16 cellular contexts compared by ENCODE assay signal in the genomic region with DNA sequence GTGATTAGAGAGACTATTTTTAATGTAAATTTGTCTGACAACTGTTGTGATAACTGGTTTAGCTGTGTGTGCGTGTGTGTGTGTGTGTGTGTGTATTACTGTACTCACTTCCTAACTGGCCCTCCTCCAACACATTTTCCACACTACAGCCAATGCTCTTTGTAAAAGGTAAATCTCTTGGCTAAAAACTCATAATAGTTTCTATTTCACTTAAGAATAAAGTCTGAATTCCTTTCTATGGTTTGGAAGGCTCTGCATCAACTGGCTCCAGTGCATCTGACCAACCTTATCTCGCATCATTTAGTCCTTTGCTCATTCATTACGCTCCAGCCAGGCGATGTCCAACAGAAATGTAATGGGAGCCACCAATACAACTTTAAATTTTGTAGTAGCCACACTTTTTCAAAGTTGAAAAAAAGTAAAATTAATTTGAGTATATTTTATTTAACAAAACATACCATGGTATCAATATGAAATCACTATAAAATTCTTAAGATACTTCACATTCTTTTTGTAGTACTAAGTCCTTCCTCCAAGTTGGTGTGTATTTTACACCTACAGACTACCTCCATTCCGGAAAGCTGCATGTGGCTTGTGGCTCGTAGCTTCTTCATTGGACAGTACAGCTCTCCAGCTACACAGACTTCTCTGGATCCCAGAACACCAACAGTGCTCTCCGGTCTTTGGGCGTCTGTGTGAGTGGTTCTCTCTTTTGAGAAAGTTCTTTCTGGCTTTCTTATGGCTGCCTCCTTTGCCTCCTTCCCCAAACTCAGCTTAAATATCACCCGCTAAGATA.
DNase-seq lines count a peak whose midpoint lies in the region; ATAC-seq, FAIRE-seq and TF ChIP-seq lines count a peak whose summit lies in the region.
"Had no signal": no experiment of that assay in that cellular context is flagged by ENCODE, and none has a peak within 500 bp of the region (broad histone marks: within the 10 kb centered on the region; RNA-seq: fewer than 3 reads in every experiment).

No MANE protein-coding gene starts in this region.

- H2AFZ ChIP-seq in H1 (ENCODE audit: low read length): no peak overlapping the region

- no peaks in the 10 kb centered on the region for H3K4me1 Mint-ChIP-seq in activated CD8-positive, alpha-beta memory T cell treated with anti-CD3 and anti-CD28 coated beads, Interleukin-2, amount 10 ng/mL, durations not matched to agents 7 days and 5 days

- TF ChIP-seq EP300 in H1 (IDR thresholded peaks at IDR 0.05; ENCODE audit: borderline replicate concordance in 1 of 2, low read depth in 2 of 2, low read length in 2 of 2): no peak

- DNase-seq in EH (ENCODE audit: low read depth) (peak; percentile 56), M059J (ENCODE audit: low read depth) (peak; percentile 54), H1 (ENCODE audit: low read depth in 1 of 2, low spot score in 2 of 2) (no peak), mucosa of gallbladder (ENCODE audit: low spot score) (peak; percentile 34), Ammon's horn (ENCODE audit: low spot score) (no peak), NCI-H2107 treated with DMSO at 0.1 percent for 48 hours (lab: John Stamatoyannopoulos, UW; ENCODE audit: unreplicated experiment) (no peak)
- no peak for DNase-seq in activated CD8-positive, alpha-beta memory T cell treated with anti-CD3 and anti-CD28 coated beads, Interleukin-2, amount 10 ng/mL, durations not matched to agents 7 days and 5 days
- DNase-seq: activated CD4-positive, alpha-beta T cell treated with anti-CD3 and anti-CD28 coated beads, Interleukin-2, amount 50 U/mL, for 1 hour; Caco-2; cerebellar nuclear complex; foreskin melanocyte; islet precursor cell had no signal

- peaks cover 0 to 3% of the 10 kb centered on the region in 2 experiments for H4K20me1 ChIP-seq in H1 (replicated peaks in 1 of 2; ENCODE audit: control insufficient read depth in 1 of 2, insufficient read depth in 2 of 2, low read length in 2 of 2)

- H3K27me3 Mint-ChIP-seq in activated CD8-positive, alpha-beta memory T cell treated with anti-CD3 and anti-CD28 coated beads, Interleukin-2, amount 10 ng/mL, durations not matched to agents 7 days and 5 days: no peaks in the 10 kb centered on the region
- H3K27me3 Mint-ChIP-seq: natural killer cell treated with Interleukin-12 subunit alpha and Interleukin-12 subunit beta and Interleukin-15 and Interleukin-18, amount 100 ng/mL, for 72 hours had no signal

- H4K8ac ChIP-seq in H1 (ENCODE audit: extremely low read depth, insufficient read depth, low read length): no peak overlapping the region

- H3K18ac ChIP-seq in H1 (ENCODE audit: extremely low read depth, low read length): peak overlapping the region; percentile 73; the same call in 1 of the 2 replicates

- H3K79me1 ChIP-seq in H1 (ENCODE audit: low read depth, low read length): no peaks in the 10 kb centered on the region

- no peak overlapping the region for H4K91ac ChIP-seq in H1 (replicated peaks; ENCODE audit: insufficient read length, low read length)

- no peak overlapping the region; the same call in 1 of the 2 replicates for H2AK5ac ChIP-seq in H1 (ENCODE audit: low read depth, low read length)

- 91% methylated on average over 9 of the region's 9 CpGs; no CpG with 5 or more reads in 1 of the 2 experiments for WGBS in H1 (ENCODE audit: extremely low coverage in 1 of 2, insufficient coverage in 1 of 2, insufficient read length in 1 of 2, insufficient replicate concordance in 2 of 2, low coverage in 1 of 2, low lambda C conversion rate in 2 of 2, missing lambda C conversion rate in 1 of 2), 2 experiments

- no peaks in the 10 kb centered on the region for H3K9me3 Mint-ChIP-seq in activated CD8-positive, alpha-beta memory T cell treated with anti-CD3 and anti-CD28 coated beads, Interleukin-2, amount 10 ng/mL, durations not matched to agents 7 days and 5 days (ENCODE audit: low read depth)
- H3K9me3 Mint-ChIP-seq: activated T-helper 2 cell treated with anti-CD3 and anti-CD28 coated beads, Interferon-gamma antibody, Interleukin-2, Interleukin-4, amounts not matched to agents 10 μg/mL and 5 μg/mL and 100 μg/mL, durations not matched to agents 14 hours and 24 hours and 36 hours; natural killer cell treated with Interleukin-12 subunit alpha and Interleukin-12 subunit beta and Interleukin-15 and Interleukin-18, amount 100 ng/mL, for 72 hours had no signal

- H3K9me3 ChIP-seq in H1 (ENCODE audit: insufficient read depth in 2 of 2, low read depth in 1 of 2, low read length in 1 of 2): no peaks in the 10 kb centered on the region; a peak in 1 of 4 replicates
- H3K9me3 ChIP-seq: Caco-2 had no signal

- H3K56ac ChIP-seq in H1 (replicated peaks; ENCODE audit: insufficient read length, low read depth, low read length): no peak overlapping the region

- H3K4me3 Mint-ChIP-seq in activated CD8-positive, alpha-beta memory T cell treated with anti-CD3 and anti-CD28 coated beads, Interleukin-2, amount 10 ng/mL, durations not matched to agents 7 days and 5 days: no peak overlapping the region
- H3K4me3 Mint-ChIP-seq: natural killer cell treated with Interleukin-12 subunit alpha and Interleukin-12 subunit beta and Interleukin-15 and Interleukin-18, amount 100 ng/mL, for 72 hours had no signal

- no peak overlapping the region for H2BK20ac ChIP-seq in H1 (ENCODE audit: low read length)

- H3K79me2 ChIP-seq in H1 (ENCODE audit: control insufficient read depth in 1 of 2, insufficient read depth in 2 of 2, low read length in 2 of 2): no peaks in the 10 kb centered on the region

- no peak for TF ChIP-seq CTCF in H1 (IDR thresholded peaks at IDR 0.05; ENCODE audit: control extremely low read depth in 1 of 3, insufficient read depth in 1 of 3, low read depth in 1 of 3, low read length in 3 of 3)

- no peak overlapping the region for H3K4me2 ChIP-seq in H1 (ENCODE audit: insufficient read depth in 1 of 2, low read depth in 2 of 2, low read length in 2 of 2)

- no peak overlapping the region for H2BK15ac ChIP-seq in H1 (ENCODE audit: low read length)

- H3K36me3 ChIP-seq in H1 (ENCODE audit: control insufficient read depth in 2 of 4, insufficient read depth in 4 of 4, low read length in 3 of 4): no peaks in the 10 kb centered on the region

- no peak overlapping the region for H3K27ac Mint-ChIP-seq in activated CD8-positive, alpha-beta memory T cell treated with anti-CD3 and anti-CD28 coated beads, Interleukin-2, amount 10 ng/mL, durations not matched to agents 7 days and 5 days
- H3K27ac Mint-ChIP-seq: activated T-helper 2 cell treated with anti-CD3 and anti-CD28 coated beads, Interferon-gamma antibody, Interleukin-2, Interleukin-4, amounts not matched to agents 10 μg/mL and 5 μg/mL and 100 μg/mL, durations not matched to agents 14 hours and 24 hours and 36 hours; natural killer cell treated with Interleukin-12 subunit alpha and Interleukin-12 subunit beta and Interleukin-15 and Interleukin-18, amount 100 ng/mL, for 72 hours had no signal

- no peak for FAIRE-seq in H1 (lab: Jason Lieb, UNC)

- POLR2A ChIA-PET in H1 (lab: Charles Lee; ENCODE audit: partially characterized antibody): no interaction called here

- no peak overlapping the region for H3K4me3 ChIP-seq in H1 (ENCODE audit: extremely low read depth in 1 of 4, insufficient read depth in 2 of 4, low read depth in 3 of 4, low read length in 4 of 4)
- H3K4me3 ChIP-seq: skin epidermis had no signal

- no peak overlapping the region for H3K9ac ChIP-seq in H1 (replicated peaks in 1 of 4; ENCODE audit: extremely low read depth in 1 of 4, low read depth in 3 of 4, low read length in 3 of 4)

- no peak overlapping the region for H3K14ac ChIP-seq in H1 (ENCODE audit: insufficient read length)

- H2BK5ac ChIP-seq in H1 (ENCODE audit: low read depth, low read length): no peak overlapping the region

- peak overlapping the region; percentile 74 for H2BK120ac ChIP-seq in H1 (replicated peaks; ENCODE audit: low read depth, low read length)

- H2BK12ac ChIP-seq in H1 (ENCODE audit: low read depth, low read length): no peak overlapping the region; the same call in 1 of the 2 replicates

- no peak overlapping the region for H4K5ac ChIP-seq in H1 (ENCODE audit: insufficient read length, low read depth, low read length)

- no peak for TF ChIP-seq RAD21 in H1 (IDR thresholded peaks at IDR 0.05 in 1 of 2, conservative IDR thresholded peaks at IDR 0.05 in 1 of 2; ENCODE audit: low read depth in 2 of 2, low read length in 2 of 2)

- H3K4ac ChIP-seq in H1 (replicated peaks; ENCODE audit: insufficient read length, low read depth, low read length): no peak overlapping the region

- no peaks in the 10 kb centered on the region for H3K23me2 ChIP-seq in H1 (ENCODE audit: low read depth, low read length)

- CTCF ChIA-PET in H1 (lab: Charles Lee; ENCODE audit: partially characterized antibody): no interaction called here
- CTCF ChIA-PET in activated CD8-positive, alpha-beta memory T cell treated with anti-CD3 and anti-CD28 coated beads, Interleukin-2, amount 10 ng/mL, durations not matched to agents 7 days and 5 days (lab: Charles Lee): no interaction called here

- ATAC-seq in activated CD8-positive, alpha-beta memory T cell treated with anti-CD3 and anti-CD28 coated beads, Interleukin-2, amount 10 ng/mL, durations not matched to agents 7 days and 5 days: no peak
- no peak for ATAC-seq in HG03520 (IDR thresholded peaks at IDR 0.05; ENCODE audit: unreplicated experiment)
- ATAC-seq: natural killer cell treated with Interleukin-12 subunit alpha and Interleukin-12 subunit beta and Interleukin-15 and Interleukin-18, amount 100 ng/mL, for 72 hours had no signal

- no peaks in the 10 kb centered on the region for H3K4me1 ChIP-seq in H1 (replicated peaks in 1 of 4; ENCODE audit: control insufficient read depth in 3 of 4, insufficient read depth in 4 of 4, low read length in 3 of 4)
- H3K4me1 ChIP-seq: Caco-2 had no signal

- TF ChIP-seq POLR2A in H1 (IDR thresholded peaks at IDR 0.05; ENCODE audit: control extremely low read depth in 1 of 2, low read depth in 2 of 2, low read length in 2 of 2): no peak

- H3K23ac ChIP-seq in H1 (ENCODE audit: insufficient read length): no peak overlapping the region

- H3K36me3 Mint-ChIP-seq in activated CD8-positive, alpha-beta memory T cell treated with anti-CD3 and anti-CD28 coated beads, Interleukin-2, amount 10 ng/mL, durations not matched to agents 7 days and 5 days: no peaks in the 10 kb centered on the region
- H3K36me3 Mint-ChIP-seq: natural killer cell treated with Interleukin-12 subunit alpha and Interleukin-12 subunit beta and Interleukin-15 and Interleukin-18, amount 100 ng/mL, for 72 hours had no signal

- no peak overlapping the region; the same call in 1 of the 2 replicates for H3K27ac ChIP-seq in H1 (ENCODE audit: low read depth, low read length)
- H3K27ac ChIP-seq: skin epidermis had no signal

- no peaks in the 10 kb centered on the region for H3K27me3 ChIP-seq in H1 (replicated peaks in 1 of 4; ENCODE audit: control insufficient read depth in 3 of 4, extremely low read depth in 1 of 4, insufficient read depth in 3 of 4, low read length in 3 of 4)

TF ChIP-seq in H1, 55 proteins besides CTCF, POLR2A, EP300 and RAD21 (continues in another document):
- no peak for TF ChIP-seq EZH2 (IDR thresholded peaks at IDR 0.05; ENCODE audit: low read depth, low read length, severe bottlenecking)
- TF ChIP-seq, protein P1, sequence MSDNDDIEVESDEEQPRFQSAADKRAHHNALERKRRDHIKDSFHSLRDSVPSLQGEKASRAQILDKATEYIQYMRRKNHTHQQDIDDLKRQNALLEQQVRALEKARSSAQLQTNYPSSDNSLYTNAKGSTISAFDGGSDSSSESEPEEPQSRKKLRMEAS (IDR thresholded peaks at IDR 0.05): no peak

Comparison
In these comparisons a context has a peak if more than half of its experiments do, and no peak if none do; other contexts are left out.
1. DNase-seq: peak in EH (single experiment), M059J (single experiment) and mucosa of gallbladder (single experiment); none in H1 (0 of 2), activated CD8-positive, alpha-beta memory T cell treated with anti-CD3 and anti-CD28 coated beads, Interleukin-2, amount 10 ng/mL, durations not matched to agents 7 days and 5 days (single experiment), Ammon's horn (single experiment) and NCI-H2107 treated with DMSO at 0.1 percent for 48 hours (single experiment).